ENCODE assay signal across 15 cellular contexts in the genomic region with DNA sequence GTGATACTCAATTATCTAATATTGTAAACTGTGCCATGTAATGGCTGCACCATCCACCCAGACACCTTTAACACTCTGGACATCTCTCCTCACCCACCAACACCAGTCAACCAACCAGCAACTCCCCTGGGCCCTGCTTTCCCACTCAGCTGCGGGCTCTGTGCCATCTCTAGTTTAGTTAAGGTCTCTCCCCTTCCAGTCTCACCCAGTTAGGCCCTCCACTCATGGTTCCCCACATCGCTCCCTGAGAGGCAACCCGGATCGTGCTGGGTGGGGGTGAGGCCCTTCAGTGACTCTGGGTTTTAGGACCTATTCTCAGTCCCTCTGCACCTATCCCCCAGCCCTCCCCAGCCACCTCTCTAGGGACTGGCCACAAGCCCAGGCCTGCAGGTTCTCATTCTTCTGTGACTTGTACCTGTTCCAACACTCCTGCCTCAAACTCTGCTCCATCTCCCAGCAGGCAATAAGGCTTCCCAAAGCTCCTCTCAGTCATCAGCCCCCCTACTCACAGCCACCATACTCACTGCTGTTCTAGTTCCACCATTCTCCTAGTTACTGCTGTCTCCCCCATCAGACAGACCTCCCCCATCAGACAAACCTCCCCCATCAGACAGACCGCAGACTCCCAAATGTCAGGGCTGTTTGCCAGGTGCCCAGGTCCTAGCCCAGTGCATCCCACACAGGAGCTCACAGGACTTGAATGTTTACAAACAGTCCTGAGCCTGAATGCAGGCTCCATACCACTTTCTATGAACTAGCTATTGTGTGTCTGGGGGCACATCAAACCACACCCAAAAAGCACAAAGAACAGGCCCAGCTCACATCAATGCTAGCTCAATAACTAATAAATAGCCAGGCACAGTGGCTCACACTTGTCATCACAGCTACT. TPM values are rescaled to one million over a fixed set of nuclear protein-coding genes. Genes with fewer than 3 reads are reported as not detected.
DNase-seq lines count a peak whose midpoint lies in the region; ATAC-seq and TF ChIP-seq lines count a peak whose summit lies in the region.
"Had no signal": no experiment of that assay in that cellular context is flagged by ENCODE, and none has a peak within 500 bp of the region (broad histone marks: within the 10 kb centered on the region; RNA-seq: fewer than 3 reads in every experiment).

No MANE protein-coding gene starts in this region.

- H3K36me3 ChIP-seq in OCI-LY1 (ENCODE audit: insufficient read depth, low read length) (no peaks in the 10 kb centered on the region), lower lobe of right lung (peaks cover 14% of the 10 kb centered on the region), upper lobe of left lung (peaks cover 0 to 14% (median 4%) of the 10 kb centered on the region in 4 donors)
- H3K36me3 ChIP-seq: SJCRH30 had no signal

- 92% methylated on average over 5 of the region's 5 CpGs for WGBS in right cardiac atrium
- 93 to 96% methylated on average over 5 of the region's 5 CpGs for WGBS in upper lobe of left lung, 2 donors

- H3K4me1 ChIP-seq in right cardiac atrium (ENCODE audit: control insufficient read depth, insufficient read depth, low read length) (peaks cover 9% of the 10 kb centered on the region), OCI-LY1 (ENCODE audit: insufficient read depth, low read length, severe bottlenecking) (peaks cover 64% of the 10 kb centered on the region), lower lobe of right lung (peaks cover 38% of the 10 kb centered on the region), upper lobe of left lung (peaks cover 30 to 48% (median 40%) of the 10 kb centered on the region in 4 donors)

- TF ChIP-seq EP300 in upper lobe of left lung (IDR thresholded peaks at IDR 0.05): no peak

- H2AFZ ChIP-seq in OCI-LY1 (ENCODE audit: low read length): no peak overlapping the region
- H2AFZ ChIP-seq: GM23338 had no signal

- H3K9me2 ChIP-seq in OCI-LY1 (ENCODE audit: low read depth, low read length): no peaks in the 10 kb centered on the region

- no peak for TF ChIP-seq POLR2A in upper lobe of left lung (IDR thresholded peaks at IDR 0.05)

- no peaks in the 10 kb centered on the region for H3K9me3 ChIP-seq in right cardiac atrium (ENCODE audit: control insufficient read depth, low read length)
- H3K9me3 ChIP-seq in OCI-LY1 (ENCODE audit: low read length): no peaks in the 10 kb centered on the region
- no peaks in the 10 kb centered on the region for H3K9me3 ChIP-seq in lower lobe of right lung
- no peaks in the 10 kb centered on the region for H3K9me3 ChIP-seq in upper lobe of left lung
- H3K9me3 ChIP-seq: body of pancreas, SJCRH30 had no signal

- ATAC-seq in right cardiac atrium: no peak
- no peak for ATAC-seq in left cardiac atrium
- ATAC-seq in lower lobe of right lung: no peak
- no peak for ATAC-seq in upper lobe of left lung (ENCODE audit: low FRiP score in 2 of 2)
- no peak for ATAC-seq in left lobe of liver
- no peak for ATAC-seq in HG03095 (IDR thresholded peaks at IDR 0.05; ENCODE audit: unreplicated experiment)
- ATAC-seq: body of pancreas, GM23338 had no signal

- H3K4me3 ChIP-seq in right cardiac atrium (ENCODE audit: low read length): no peak overlapping the region
- no peak overlapping the region for H3K4me3 ChIP-seq in OCI-LY1 (ENCODE audit: low read depth, low read length, poor library complexity, severe bottlenecking)
- no peak overlapping the region for H3K4me3 ChIP-seq in lower lobe of right lung
- no peak overlapping the region for H3K4me3 ChIP-seq in upper lobe of left lung
- H3K4me3 ChIP-seq: body of pancreas, GM23338, SJCRH30 had no signal

- H3F3A ChIP-seq in OCI-LY1 (ENCODE audit: insufficient read depth, low read length): no peaks in the 10 kb centered on the region; the same call in 1 of the 2 replicates

- no peak overlapping the region for H3K9ac ChIP-seq in OCI-LY1 (ENCODE audit: low read length)

- no peak overlapping the region for H3K4me2 ChIP-seq in OCI-LY1 (ENCODE audit: low read length)
- H3K4me2 ChIP-seq: GM23338 had no signal

- TF ChIP-seq CTCF in OCI-LY1 (IDR thresholded peaks at IDR 0.05; ENCODE audit: low read length) (no peak), lower lobe of right lung (IDR thresholded peaks at IDR 0.05) (no peak), upper lobe of left lung (IDR thresholded peaks at IDR 0.05) (no peak)

- H3K27ac ChIP-seq in right cardiac atrium (ENCODE audit: low read length) (peak overlapping the region; percentile 25), OCI-LY1 (ENCODE audit: low read depth, low read length, poor library complexity, severe bottlenecking) (peak overlapping the region; percentile 58), lower lobe of right lung (peak overlapping the region; percentile 96), upper lobe of left lung (peak overlapping the region; percentile 96 to 99 (median 98))
- H3K27ac ChIP-seq: SJCRH30 had no signal

- H3K79me2 ChIP-seq in OCI-LY1 (ENCODE audit: insufficient read depth, low read length): no peaks in the 10 kb centered on the region

- intact Hi-C loops in right cardiac atrium (cut with DNase I): no loop called here
- intact Hi-C loops in left cardiac atrium (cut with DNase I): no loop called here
- intact Hi-C loops in lower lobe of right lung (cut with DNase I): no loop called here

- no peaks in the 10 kb centered on the region for H3K27me3 ChIP-seq in right cardiac atrium (ENCODE audit: control insufficient read depth, insufficient read depth)
- H3K27me3 ChIP-seq in OCI-LY1 (ENCODE audit: insufficient read depth, low read length): no peaks in the 10 kb centered on the region
- H3K27me3 ChIP-seq in lower lobe of right lung (ENCODE audit: low read depth): no peaks in the 10 kb centered on the region
- no peaks in the 10 kb centered on the region for H3K27me3 ChIP-seq in upper lobe of left lung
- H3K27me3 ChIP-seq: body of pancreas, SJCRH30 had no signal

- DNase-seq in right cardiac atrium: no peak
- DNase-seq in left cardiac atrium: no peak
- no peak for DNase-seq in lower lobe of right lung
- no peak for DNase-seq in upper lobe of left lung
- DNase-seq in AG08395 (ENCODE audit: low spot score): no peak
- no peak for DNase-seq in left lobe of liver (ENCODE audit: low spot score)
- DNase-seq: activated gamma-delta T cell; body of pancreas; NCI-H1694 treated with DMSO at 0.1 percent for 48 hours; SJCRH30; stimulated activated CD4-positive, alpha-beta T cell treated with anti-CD3 and anti-CD28 coated beads, Interleukin-4, amount 100 ng/mL, for 1 hour had no signal

- H4K20me1 ChIP-seq in OCI-LY1 (ENCODE audit: insufficient read depth, low read length): no peaks in the 10 kb centered on the region

RNA-seq across cellular contexts. Expression of a gene that starts 2.6 kb away (rescaled TPM):
- total RNA-seq in right cardiac atrium: 10 to 100 TPM; 23.6 to 25.6 (median 24.8) TPM
- 18.2 TPM for polyA plus RNA-seq in right cardiac atrium
- 10 to 100 TPM; 22.3 to 28.2 TPM for total RNA-seq in left cardiac atrium
- 36.2 TPM for total RNA-seq in lower lobe of right lung
- total RNA-seq in upper lobe of left lung: 10 to 100 TPM; 28.2 to 54.0 (median 36.6) TPM
- total RNA-seq in left lobe of liver: 39.0 TPM

RNA-seq across cellular contexts. Expression of a gene that starts 5.0 kb away (rescaled TPM):
- total RNA-seq in right cardiac atrium (10 to 100 TPM in 3 of 4 donors, 1 to 10 TPM in 1; 8.9 to 19.0 (median 13.3) TPM), left cardiac atrium (10 to 100 TPM; 15.8 to 22.5 TPM), lower lobe of right lung (64.9 TPM), upper lobe of left lung (10 to 100 TPM; 18.2 to 71.7 (median 47.4) TPM), left lobe of liver (10.5 TPM)
- polyA plus RNA-seq in right cardiac atrium: 17.7 TPM

RNA-seq across cellular contexts. Expression of a gene that starts 18.9 kb away (rescaled TPM):
- total RNA-seq in right cardiac atrium: 1 to 10 TPM in 3 of 4 donors, under 1 TPM in 1; 0.82 to 2.6 (median 1.9) TPM
- polyA plus RNA-seq in right cardiac atrium: 0.14 TPM
- 1 to 10 TPM; 1.3 to 3.0 TPM for total RNA-seq in left cardiac atrium
- total RNA-seq in lower lobe of right lung: 8.1 TPM
- 1 to 10 TPM in 2 of 6 donors, under 1 TPM in 2, not detected in 2; 0.61 to 9.5 (median 2.6) TPM for total RNA-seq in upper lobe of left lung
- total RNA-seq in left lobe of liver: 0.98 TPM
- total RNA-seq: body of pancreas had no signal

RNA-seq across cellular contexts. Expression of a gene that starts 31.9 kb away (rescaled TPM):
- total RNA-seq in right cardiac atrium: under 1 TPM in 1 of 4 donors, not detected in 3; 0.47 TPM
- not detected for polyA plus RNA-seq in right cardiac atrium
- total RNA-seq in left cardiac atrium: under 1 TPM in 1 of 2 donors, not detected in 1; 0.62 TPM
- 4.0 TPM for total RNA-seq in lower lobe of right lung
- 1 to 10 TPM in 3 of 6 donors, under 1 TPM in 1, not detected in 2; 0.55 to 4.4 (median 3.4) TPM for total RNA-seq in upper lobe of left lung
- total RNA-seq in left lobe of liver: not detected
- total RNA-seq: body of pancreas, GM23338 had no signal
- polyA plus RNA-seq: GM23338, keratinocyte had no signal

RNA-seq across cellular contexts. Expression of a gene that starts 57.2 kb away (rescaled TPM):
- total RNA-seq in right cardiac atrium: 10 to 100 TPM; 10.3 to 17.4 (median 14.8) TPM
- 12.6 TPM for polyA plus RNA-seq in right cardiac atrium
- 10 to 100 TPM; 18.1 to 18.9 TPM for total RNA-seq in left cardiac atrium
- total RNA-seq in lower lobe of right lung: 35.8 TPM
- 10 to 100 TPM in 5 of 6 donors, 1 to 10 TPM in 1; 4.2 to 52.1 (median 23.6) TPM for total RNA-seq in upper lobe of left lung
- 2.0 TPM for total RNA-seq in left lobe of liver

Comparison
In these comparisons a context has a peak if more than half of its experiments do, and no peak if none do; other contexts are left out.
1. H3K27ac ChIP-seq: peak in every context shown above with its lines; median percentile 98 in upper lobe of left lung; 96 in lower lobe of right lung; 58 in OCI-LY1; 25 in right cardiac atrium.